In genomic region chr15:65028338-65028737, GRCh38 we compare ENCODE assay signal across 10 cellular contexts. TPM values are rescaled to one million over a fixed set of nuclear protein-coding genes. Genes with fewer than 3 reads are reported as not detected.
DNase-seq lines count a peak whose midpoint lies in the region; ATAC-seq, FAIRE-seq and TF ChIP-seq lines count a peak whose summit lies in the region.
"Had no signal": no experiment of that assay in that cellular context is flagged by ENCODE, and none has a peak within 500 bp of the region (broad histone marks: within the 10 kb centered on the region; RNA-seq: fewer than 3 reads in every experiment).

No MANE protein-coding gene starts in this region.

- H3K79me2 ChIP-seq in astrocyte (ENCODE audit: insufficient read depth, low read length), result peaks cover 20% of the 10 kb centered on the region

- TF ChIP-seq CTCF in heart left ventricle (IDR thresholded peaks at IDR 0.05) (no peak), astrocyte (IDR thresholded peaks at IDR 0.05; ENCODE audit: insufficient read depth, low read depth, low read length) (no peak), lower lobe of right lung (IDR thresholded peaks at IDR 0.05) (no peak), upper lobe of right lung (IDR thresholded peaks at IDR 0.05) (no peak), foreskin keratinocyte (conservative IDR thresholded peaks at IDR 0.05) (no peak)

- H2AFZ ChIP-seq in astrocyte (ENCODE audit: low read depth, low read length), result no peak overlapping the region

- H3K27me3 ChIP-seq in heart left ventricle (peaks cover 0 to 5% (median 0%) of the 10 kb centered on the region in 9 donors), astrocyte (ENCODE audit: insufficient read depth, low read length) (peaks cover 3% of the 10 kb centered on the region), lower lobe of right lung (ENCODE audit: low read depth) (no peaks in the 10 kb centered on the region), upper lobe of right lung (no peaks in the 10 kb centered on the region), foreskin keratinocyte (no peaks in the 10 kb centered on the region)

- H3K9ac ChIP-seq in astrocyte (ENCODE audit: low read length), result peak overlapping the region; percentile 89

- H3K4me3 ChIP-seq in heart left ventricle (peak overlapping the region in 10 of 12 donors; percentile 61 to 99 (median 84)), astrocyte (ENCODE audit: insufficient read depth, low read depth, low read length) (peak overlapping the region; percentile 88), lower lobe of right lung (peak overlapping the region; percentile 92), upper lobe of right lung (peak overlapping the region; percentile 99)

- H3K4me1 Mint-ChIP-seq in astrocyte (ENCODE audit: low read depth, unreplicated experiment), result peaks cover 7% of the 10 kb centered on the region

- peak overlapping the region; percentile 91 for H3K4me3 Mint-ChIP-seq in astrocyte (ENCODE audit: unreplicated experiment)

- WGBS in heart left ventricle, 4 donors, result 60 to 67% (median 61%) methylated on average over 10 of the region's 10 CpGs

- peak overlapping the region in 5 of 12 donors; percentile 70 to 88 (median 74) for H3K27ac ChIP-seq in heart left ventricle
- no peak overlapping the region for H3K27ac ChIP-seq in astrocyte (ENCODE audit: low read depth, low read length)
- no peak overlapping the region for H3K27ac ChIP-seq in lower lobe of right lung
- H3K27ac ChIP-seq in upper lobe of right lung, result peak overlapping the region; percentile 82
- no peak overlapping the region for H3K27ac ChIP-seq in foreskin keratinocyte

- H3K4me1 ChIP-seq in heart left ventricle, result peaks cover 0 to 26% (median 10%) of the 10 kb centered on the region in 12 donors
- peaks cover 5% of the 10 kb centered on the region for H3K4me1 ChIP-seq in astrocyte (ENCODE audit: insufficient read depth, low read length)
- H3K4me1 ChIP-seq in lower lobe of right lung, result peaks cover 24% of the 10 kb centered on the region
- H3K4me1 ChIP-seq in upper lobe of right lung, result peaks cover 12% of the 10 kb centered on the region
- H3K4me1 ChIP-seq in foreskin keratinocyte, result peaks cover 15% of the 10 kb centered on the region

- peaks cover 5% of the 10 kb centered on the region for H3K27me3 Mint-ChIP-seq in astrocyte (ENCODE audit: low read depth, unreplicated experiment)

- TF ChIP-seq POLR2A in heart left ventricle (IDR thresholded peaks at IDR 0.05), result no peak

- no peaks in the 10 kb centered on the region for H3K9me3 Mint-ChIP-seq in astrocyte (ENCODE audit: unreplicated experiment)

- peaks cover 8% of the 10 kb centered on the region for H4K20me1 ChIP-seq in astrocyte (ENCODE audit: insufficient read depth, low read length)

- FAIRE-seq in astrocyte (lab: Jason Lieb, UNC), result no peak
- FAIRE-seq: G401.6 had no signal

- intact Hi-C loops in heart left ventricle (cut with DNase I) (no loop called here), left ventricle myocardium superior (cut with micrococcal nuclease) (no loop called here), lower lobe of right lung (cut with DNase I) (no loop called here), upper lobe of right lung (cut with DNase I) (no loop called here)

- H3K9me3 ChIP-seq in heart left ventricle (no peaks in the 10 kb centered on the region), astrocyte (ENCODE audit: insufficient read depth, low read depth, low read length) (no peaks in the 10 kb centered on the region), lower lobe of right lung (no peaks in the 10 kb centered on the region), upper lobe of right lung (no peaks in the 10 kb centered on the region)

- H3K27ac Mint-ChIP-seq in astrocyte (ENCODE audit: unreplicated experiment), result peak overlapping the region; percentile 14

- no peaks in the 10 kb centered on the region for H3K36me3 Mint-ChIP-seq in astrocyte (ENCODE audit: low read depth, unreplicated experiment)

- ATAC-seq in heart left ventricle (no peak), left ventricle myocardium superior (no peak), lower lobe of right lung (no peak), upper lobe of right lung (no peak), foreskin keratinocyte (no peak)

- H3K36me3 ChIP-seq in heart left ventricle (peaks cover 0 to 36% (median 31%) of the 10 kb centered on the region in 9 donors), astrocyte (ENCODE audit: insufficient read depth, low read length) (peaks cover 16% of the 10 kb centered on the region), lower lobe of right lung (peaks cover 30% of the 10 kb centered on the region), upper lobe of right lung (peaks cover 30% of the 10 kb centered on the region)

- DNase-seq in heart left ventricle (no peak), left ventricle myocardium superior (no peak), astrocyte (ENCODE audit: low read depth) (no peak), lower lobe of right lung (no peak), upper lobe of right lung (no peak), foreskin keratinocyte (no peak), GM19240 (ENCODE audit: insufficient read length, low spot score) (no peak), NCI-H1417 treated with DMSO at 0.1 percent for 48 hours (lab: John Stamatoyannopoulos, UW) (no peak)

- H3K4me2 ChIP-seq in astrocyte (ENCODE audit: low read length), result peak overlapping the region; percentile 96

RNA-seq across cellular contexts. Expression of gene MTFMT, which starts 1.1 kb away (rescaled TPM):
- total RNA-seq in heart left ventricle (10 to 100 TPM; 14.3 to 41.0 (median 20.5) TPM), left ventricle myocardium superior (20.4 TPM), astrocyte (12.3 and 13.5 TPM in 2 replicates), lower lobe of right lung (15.7 TPM), upper lobe of right lung (13.7 TPM), foreskin keratinocyte (19.7 and 21.9 TPM in 2 replicates)
- polyA plus RNA-seq in heart left ventricle (10 to 100 TPM in 1 of 2 donors, 1 to 10 TPM in 1; 6.0 to 14.4 TPM), foreskin keratinocyte (13.3 and 17.5 TPM in 2 replicates)

RNA-seq across cellular contexts. Expression of gene SLC51B, which starts 16.8 kb away (rescaled TPM):
- total RNA-seq in heart left ventricle (not detected), left ventricle myocardium superior (not detected), astrocyte (not detected in 2 replicates), lower lobe of right lung (3.2 TPM), upper lobe of right lung (3.8 TPM), foreskin keratinocyte (not detected in 2 replicates)
- polyA plus RNA-seq in heart left ventricle (under 1 TPM in 1 of 2 donors, not detected in 1; 0.08 TPM), foreskin keratinocyte (not detected in 2 replicates)
- total RNA-seq: dermis microvascular lymphatic vessel endothelial cell had no signal

RNA-seq across cellular contexts. Expression of gene SPG21, which starts 38.6 kb away (rescaled TPM):
- total RNA-seq in heart left ventricle (10 to 100 TPM; 38.2 to 63.6 (median 48.7) TPM), left ventricle myocardium superior (47.8 TPM), astrocyte (60.2 and 61.0 TPM in 2 replicates), lower lobe of right lung (110 TPM), upper lobe of right lung (107 TPM), foreskin keratinocyte (71.2 and 71.5 TPM in 2 replicates)
- polyA plus RNA-seq in heart left ventricle (10 to 100 TPM; 34.9 to 70.3 TPM), foreskin keratinocyte (68.1 and 74.6 TPM in 2 replicates)

RNA-seq across cellular contexts. Expression of gene RASL12, which starts 39.5 kb away (rescaled TPM):
- total RNA-seq in heart left ventricle (10 to 100 TPM in 7 of 9 donors, 1 to 10 TPM in 2; 8.3 to 35.0 (median 12.2) TPM), left ventricle myocardium superior (18.9 TPM), astrocyte (0.32 and 0.36 TPM in 2 replicates), lower lobe of right lung (21.5 TPM), upper lobe of right lung (20.2 TPM), foreskin keratinocyte (not detected in 2 replicates)
- polyA plus RNA-seq in heart left ventricle (10 to 100 TPM; 13.3 to 13.7 TPM), foreskin keratinocyte (not detected in 2 replicates)
- total RNA-seq: dermis microvascular lymphatic vessel endothelial cell had no signal

RNA-seq across cellular contexts. Expression of gene KBTBD13, which starts 48.2 kb away (rescaled TPM):
- total RNA-seq in heart left ventricle, result 10 to 100 TPM in 1 of 9 donors, 1 to 10 TPM in 8; 3.2 to 11.8 (median 4.2) TPM
- polyA plus RNA-seq in heart left ventricle, result 1 to 10 TPM in 1 of 2 donors, under 1 TPM in 1; 0.78 to 9.0 TPM
- 10.6 TPM for total RNA-seq in left ventricle myocardium superior
- not detected in 2 replicates for total RNA-seq in astrocyte
- not detected for total RNA-seq in lower lobe of right lung
- total RNA-seq in upper lobe of right lung, result not detected
- total RNA-seq in foreskin keratinocyte, result not detected in 2 replicates
- polyA plus RNA-seq in foreskin keratinocyte, result not detected in 2 replicates
- total RNA-seq: dermis microvascular lymphatic vessel endothelial cell had no signal
